In the genomic region with DNA sequence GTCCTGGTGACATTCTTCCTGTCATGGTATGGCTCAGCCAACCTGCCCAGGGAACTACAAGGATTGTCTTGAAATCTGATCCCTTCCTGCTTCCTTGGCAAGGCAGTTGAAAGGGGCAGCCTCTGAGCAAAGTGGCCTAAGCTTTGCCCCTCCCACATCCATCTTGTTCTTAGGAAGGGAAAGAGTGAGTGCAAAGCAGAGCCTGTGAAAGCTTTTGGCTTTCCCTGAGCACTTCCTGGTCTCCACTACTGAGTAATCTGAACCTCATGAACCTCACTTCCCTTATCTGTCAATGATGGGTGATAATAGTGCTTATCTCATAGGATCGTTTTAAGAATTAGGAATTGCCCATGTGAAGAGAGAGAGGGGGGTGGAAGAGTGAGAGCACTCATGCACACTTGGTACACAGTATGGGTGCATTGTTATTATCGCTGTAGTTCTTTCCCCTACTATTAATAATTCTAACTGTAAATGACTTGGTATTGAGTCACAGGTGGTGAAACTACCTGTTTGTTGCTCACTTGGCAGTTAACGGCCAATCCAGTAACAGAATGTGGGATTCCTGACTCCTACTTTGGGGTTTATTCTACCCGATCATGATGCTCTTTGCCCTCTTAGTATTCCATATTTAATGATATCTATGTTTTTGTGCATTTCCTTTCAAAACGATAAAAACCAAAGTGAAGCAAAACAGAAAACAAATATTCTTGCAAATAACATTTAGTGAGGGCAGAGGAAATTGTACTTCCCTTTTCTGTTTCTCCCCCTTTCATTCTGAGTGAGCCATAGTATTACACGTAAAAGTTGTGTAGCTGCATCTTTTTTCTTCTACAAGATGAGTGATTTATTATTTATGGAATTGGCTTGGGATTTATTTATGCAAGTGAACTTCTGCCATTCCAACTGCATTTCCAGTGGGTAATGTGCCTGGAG, we compare ENCODE assay signal across 9 cellular contexts.
A peak's percentile ranks its signal among the peaks of the same experiment; 100 is the strongest.
DNase-seq lines count a peak whose midpoint lies in the region; ATAC-seq and TF ChIP-seq lines count a peak whose summit lies in the region.
"Had no signal": no experiment of that assay in that cellular context is flagged by ENCODE, and none has a peak within 500 bp of the region (broad histone marks: within the 10 kb centered on the region; RNA-seq: fewer than 3 reads in every experiment).

No MANE protein-coding gene starts in this region.

- TF ChIP-seq CTCF in OCI-LY3 (IDR thresholded peaks at IDR 0.05; ENCODE audit: low read depth, low read length), result no peak

- H3K36me3 Mint-ChIP-seq in activated naive CD4-positive, alpha-beta T cell treated with anti-CD3 and anti-CD28 coated beads for 36 hours (ENCODE audit: low read depth), result peaks cover 1% of the 10 kb centered on the region
- H3K36me3 Mint-ChIP-seq in naive thymus-derived CD4-positive, alpha-beta T cell, result peaks cover 2 to 7% (median 3%) of the 10 kb centered on the region in 5 donors
- H3K36me3 Mint-ChIP-seq in immature natural killer cell, result peaks cover 0 to 3% (median 0%) of the 10 kb centered on the region in 3 donors

- peak; percentile 73 for ATAC-seq in HG02973 (IDR thresholded peaks at IDR 0.05; ENCODE audit: unreplicated experiment)
- ATAC-seq in naive thymus-derived CD4-positive, alpha-beta T cell, result peak; percentile 51

- no peaks in the 10 kb centered on the region for H4K20me1 ChIP-seq in OCI-LY3 (ENCODE audit: insufficient read depth, low read length)

- H3K4me3 Mint-ChIP-seq in activated naive CD4-positive, alpha-beta T cell treated with anti-CD3 and anti-CD28 coated beads for 36 hours, result peak overlapping the region; percentile 4
- peak overlapping the region in 1 of 10 donors; percentile 6 for H3K4me3 Mint-ChIP-seq in naive thymus-derived CD4-positive, alpha-beta T cell
- no peak overlapping the region for H3K4me3 Mint-ChIP-seq in immature natural killer cell

- intact Hi-C loops in activated naive CD4-positive, alpha-beta T cell treated with anti-CD3 and anti-CD28 coated beads for 36 hours (cut with micrococcal nuclease), result loop anchor here (1.0 to 5.0 kb wide), 4 partner anchors 9 to 672 kb away; no protein-coding TSS in a partner anchor
- intact Hi-C loops in naive thymus-derived CD4-positive, alpha-beta T cell (cut with micrococcal nuclease), result no loop called here

- H2AFZ ChIP-seq in OCI-LY3 (ENCODE audit: low read depth, low read length), result no peak overlapping the region

- H3K4me1 Mint-ChIP-seq in activated naive CD4-positive, alpha-beta T cell treated with anti-CD3 and anti-CD28 coated beads for 36 hours (ENCODE audit: low read depth), result peaks cover 27% of the 10 kb centered on the region
- H3K4me1 Mint-ChIP-seq in naive thymus-derived CD4-positive, alpha-beta T cell, result peaks cover 0 to 4% (median 0%) of the 10 kb centered on the region in 7 donors
- no peaks in the 10 kb centered on the region for H3K4me1 Mint-ChIP-seq in immature natural killer cell

- H3K4me2 ChIP-seq in OCI-LY3 (ENCODE audit: low read length), result peak overlapping the region; percentile 73

- peak; percentile 4 for DNase-seq in activated naive CD4-positive, alpha-beta T cell treated with anti-CD3 and anti-CD28 coated beads for 36 hours
- DNase-seq in activated naive CD4-positive, alpha-beta T cell (lab: John Stamatoyannopoulos, UW), result no peak
- no peak for DNase-seq in naive thymus-derived CD4-positive, alpha-beta T cell
- DNase-seq in substantia nigra (lab: John Stamatoyannopoulos, UW) (no peak), immature natural killer cell (no peak), NCI-H2029 treated with DMSO at 0.1 percent for 48 hours (lab: John Stamatoyannopoulos, UW) (no peak)

- 0 out of 2 replicates have a peak, but pooled peaks cover 4% of the 10 kb centered on the region for H3K9me3 ChIP-seq in OCI-LY3 (ENCODE audit: insufficient read depth, low read length)
- H3K9me3 ChIP-seq in naive thymus-derived CD4-positive, alpha-beta T cell (ENCODE audit: control insufficient read depth in 2 of 3, low read length in 3 of 3), result no peaks in the 10 kb centered on the region
- H3K9me3 ChIP-seq: Caco-2 had no signal

- H3K27ac Mint-ChIP-seq in activated naive CD4-positive, alpha-beta T cell treated with anti-CD3 and anti-CD28 coated beads for 36 hours, result no peak overlapping the region
- H3K27ac Mint-ChIP-seq in naive thymus-derived CD4-positive, alpha-beta T cell, result no peak overlapping the region
- H3K27ac Mint-ChIP-seq in immature natural killer cell, result no peak overlapping the region

- no peaks in the 10 kb centered on the region for H3K79me2 ChIP-seq in OCI-LY3 (ENCODE audit: low read length)

- peak overlapping the region; percentile 72 for H3K4me3 ChIP-seq in OCI-LY3 (ENCODE audit: low read length)
- no peak overlapping the region for H3K4me3 ChIP-seq in naive thymus-derived CD4-positive, alpha-beta T cell (ENCODE audit: low read length)

- no peaks in the 10 kb centered on the region for H3K27me3 ChIP-seq in OCI-LY3 (ENCODE audit: low read depth, low read length)
- H3K27me3 ChIP-seq in naive thymus-derived CD4-positive, alpha-beta T cell (ENCODE audit: control insufficient read depth in 2 of 2, insufficient read depth in 2 of 2, low read length in 2 of 2), result no peaks in the 10 kb centered on the region

- CTCF ChIA-PET in activated naive CD4-positive, alpha-beta T cell treated with anti-CD3 and anti-CD28 coated beads for 36 hours (lab: Charles Lee), result no interaction called here
- CTCF ChIA-PET in naive thymus-derived CD4-positive, alpha-beta T cell (lab: Charles Lee), result no interaction called here

- H3K27me3 Mint-ChIP-seq in activated naive CD4-positive, alpha-beta T cell treated with anti-CD3 and anti-CD28 coated beads for 36 hours (ENCODE audit: low read depth), result no peaks in the 10 kb centered on the region
- no peaks in the 10 kb centered on the region for H3K27me3 Mint-ChIP-seq in naive thymus-derived CD4-positive, alpha-beta T cell
- H3K27me3 Mint-ChIP-seq in immature natural killer cell (ENCODE audit: low read depth in 3 of 3), result peaks cover 2 to 6% (median 2%) of the 10 kb centered on the region in 3 donors

- peak overlapping the region; percentile 64 for H3K27ac ChIP-seq in OCI-LY3 (ENCODE audit: low read length)
- no peak overlapping the region for H3K27ac ChIP-seq in naive thymus-derived CD4-positive, alpha-beta T cell (ENCODE audit: low read depth, low read length)
- H3K27ac ChIP-seq in substantia nigra (ENCODE audit: low read depth, low read length, poor library complexity, severe bottlenecking), result no peak overlapping the region

- peaks cover 4% of the 10 kb centered on the region for H3K9me3 Mint-ChIP-seq in activated naive CD4-positive, alpha-beta T cell treated with anti-CD3 and anti-CD28 coated beads for 36 hours
- H3K9me3 Mint-ChIP-seq in naive thymus-derived CD4-positive, alpha-beta T cell, result peaks cover 0 to 10% (median 4%) of the 10 kb centered on the region in 11 donors
- peaks cover 0 to 2% (median 0%) of the 10 kb centered on the region in 6 donors for H3K9me3 Mint-ChIP-seq in immature natural killer cell

- peak overlapping the region; percentile 11; the same call in 1 of the 2 replicates for H3K9ac ChIP-seq in OCI-LY3 (ENCODE audit: low read length)

- peaks cover 42% of the 10 kb centered on the region for H3K4me1 ChIP-seq in OCI-LY3 (ENCODE audit: low read length)
- no peaks in the 10 kb centered on the region for H3K4me1 ChIP-seq in naive thymus-derived CD4-positive, alpha-beta T cell (ENCODE audit: control insufficient read depth in 2 of 2, insufficient read depth in 2 of 2, low read length in 2 of 2)
- H3K4me1 ChIP-seq: Caco-2 had no signal

- POLR2A ChIA-PET in naive thymus-derived CD4-positive, alpha-beta T cell (lab: Charles Lee), result no interaction called here

- no peaks in the 10 kb centered on the region for H3K36me3 ChIP-seq in OCI-LY3 (replicated peaks; ENCODE audit: low read depth, low read length)
- no peaks in the 10 kb centered on the region for H3K36me3 ChIP-seq in naive thymus-derived CD4-positive, alpha-beta T cell (ENCODE audit: control insufficient read depth in 2 of 3, insufficient read depth in 3 of 3, low read length in 3 of 3)
